Comparison of ENCODE assay signal across 8 cellular contexts in the genomic region with DNA sequence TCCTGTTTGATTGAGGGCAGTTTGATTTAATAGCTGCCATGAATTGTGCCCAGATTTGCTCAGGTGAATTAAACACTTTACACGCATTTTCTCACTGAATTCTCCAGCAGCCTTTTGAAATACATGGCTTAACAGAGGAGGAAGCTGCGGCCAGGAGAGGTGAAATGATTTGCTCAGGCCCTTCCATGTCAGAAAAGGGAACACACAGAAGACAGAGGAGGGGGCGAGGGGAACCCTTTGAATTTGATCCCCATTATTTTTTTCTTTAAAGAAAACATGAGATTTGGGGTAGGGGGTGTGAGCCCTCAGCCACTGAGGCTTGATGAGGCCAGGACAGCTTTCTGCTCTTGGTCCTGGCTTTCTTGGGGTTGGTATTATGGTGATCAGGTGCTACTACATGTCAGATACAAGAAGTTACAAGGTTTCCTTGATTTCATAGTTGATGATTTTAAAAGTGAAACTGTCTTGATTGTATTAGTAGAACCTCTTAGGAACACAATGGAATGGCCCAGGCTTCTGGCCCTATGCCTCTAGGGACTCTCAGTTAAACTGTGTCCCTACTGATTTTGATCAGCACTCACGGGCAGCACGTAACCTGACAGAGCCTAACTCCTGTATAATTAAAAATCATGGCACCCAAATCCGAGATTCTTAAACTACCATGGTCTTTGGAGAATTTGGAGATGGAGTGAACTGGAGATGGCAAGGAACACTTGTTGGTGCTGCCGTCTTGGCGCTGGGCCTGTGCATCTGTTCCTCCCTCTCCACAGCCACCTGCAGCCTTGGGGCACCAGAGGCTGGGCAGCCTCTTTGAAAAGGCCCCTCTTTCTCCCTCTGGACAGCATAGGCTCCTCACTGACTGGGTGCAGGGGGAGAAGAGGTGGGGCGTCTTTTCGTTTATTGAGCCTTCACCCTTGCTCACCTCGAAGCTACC.
DNase-seq lines count a peak whose midpoint lies in the region; ATAC-seq, FAIRE-seq and TF ChIP-seq lines count a peak whose summit lies in the region.

No MANE protein-coding gene starts in this region.

- H2BK15ac ChIP-seq in mesendoderm (replicated peaks; ENCODE audit: low read depth): no peak overlapping the region

- POLR2A ChIA-PET in WTC11 (lab: Charles Lee) (no interaction called here), HepG2 (lab: Yijun Ruan, JAX) (no interaction called here)

- TF ChIP-seq EP300 in HepG2 (IDR thresholded peaks at IDR 0.05; ENCODE audit: low read depth in 2 of 2, low read length in 2 of 2) (no peak), HepG2 (CRISPR knock-in tag; IDR thresholded peaks at IDR 0.05; ENCODE audit: borderline replicate concordance) (no peak)

- H3K4me3 Mint-ChIP-seq in WTC11: no peak overlapping the region

- no peak for TF ChIP-seq POLR2A in HepG2 (IDR thresholded peaks at IDR 0.05; ENCODE audit: insufficient read depth in 1 of 2, low read depth in 2 of 2, low read length in 2 of 2)

- peaks cover 14% of the 10 kb centered on the region; the same call in 1 of the 2 replicates for H4K20me1 ChIP-seq in HepG2 (ENCODE audit: insufficient read depth, low read length)

- H3K79me2 ChIP-seq in mesendoderm (ENCODE audit: control insufficient read depth, insufficient read depth, low read length) (peaks cover 78% of the 10 kb centered on the region), HepG2 (ENCODE audit: insufficient read depth, low read length) (peaks cover 91% of the 10 kb centered on the region)

- no peaks in the 10 kb centered on the region for H3K27me3 ChIP-seq in mesendoderm (ENCODE audit: insufficient read depth, low read length, poor library complexity)
- no peaks in the 10 kb centered on the region for H3K27me3 ChIP-seq in HepG2 (ENCODE audit: control insufficient read depth in 1 of 2, insufficient read depth in 2 of 2, low read length in 2 of 2)

- intact Hi-C loops in HepG2 (cut with micrococcal nuclease; ENCODE audit: unreplicated experiment): no loop called here

- H3K18ac ChIP-seq in mesendoderm (ENCODE audit: low read length): no peak overlapping the region

- no peak overlapping the region for H2BK5ac ChIP-seq in mesendoderm (ENCODE audit: low read length)

- H3K9me3 ChIP-seq in HepG2 (ENCODE audit: low read length): no peaks in the 10 kb centered on the region

- H3K9me3 Mint-ChIP-seq in WTC11: peaks cover 15% of the 10 kb centered on the region

- H3K4me1 ChIP-seq in mesendoderm (ENCODE audit: control insufficient read depth, low read depth, low read length) (peaks cover 8% of the 10 kb centered on the region), HepG2 (ENCODE audit: insufficient read depth, low read length) (peaks cover 25% of the 10 kb centered on the region)

- ATAC-seq in GM21723 (IDR thresholded peaks at IDR 0.05; ENCODE audit: unreplicated experiment) (peak; percentile 76), WTC11 (no peak), HepG2 (no peak)

- H3K4me3 ChIP-seq in GM08714 (ENCODE audit: low read length) (peak overlapping the region; percentile 45; the same call in 1 of the 2 replicates), mesendoderm (ENCODE audit: low read length) (no peak overlapping the region), HepG2 (replicated peaks in 1 of 3; ENCODE audit: insufficient read depth in 1 of 3, low read depth in 2 of 3, low read length in 3 of 3) (no peak overlapping the region)

- H3K4me1 Mint-ChIP-seq in WTC11: peaks cover 59% of the 10 kb centered on the region

- no peak for FAIRE-seq in HepG2 (lab: Jason Lieb, UNC)

- H4K8ac ChIP-seq in mesendoderm (ENCODE audit: low read depth, low read length): no peak overlapping the region

- WGBS in mesendoderm (ENCODE audit: extremely low coverage, insufficient coverage, low lambda C conversion rate): no CpG with 5 or more reads among the region's 11 CpGs
- 94% methylated on average over 9 of the region's 11 CpGs for WGBS in HepG2 (ENCODE audit: low lambda C conversion rate)

- H2AFZ ChIP-seq in HepG2 (ENCODE audit: low read length): no peak overlapping the region

- TF ChIP-seq CTCF in WTC11 (IDR thresholded peaks at IDR 0.05) (no peak), HepG2 (CRISPR knock-in tag; IDR thresholded peaks at IDR 0.05) (no peak)

- H3K27me3 Mint-ChIP-seq in WTC11 (ENCODE audit: low read depth): no peaks in the 10 kb centered on the region

- TF ChIP-seq RAD21 in HepG2 (CRISPR knock-in tag; IDR thresholded peaks at IDR 0.05): no peak

- no peak overlapping the region for H3K4me2 ChIP-seq in mesendoderm (ENCODE audit: low read length)
- H3K4me2 ChIP-seq in HepG2 (ENCODE audit: low read depth, low read length): no peak overlapping the region

- H2AK5ac ChIP-seq in mesendoderm (ENCODE audit: low read length): no peak overlapping the region

- H2BK120ac ChIP-seq in mesendoderm (ENCODE audit: low read depth, low read length): no peak overlapping the region

- CTCF ChIA-PET in WTC11 (lab: Charles Lee) (interaction anchor here (1.8 to 2.4 kb wide), 2 partner anchors 7 to 19 kb away, joined by 8 to 18 read pairs; no protein-coding TSS in a partner anchor), HepG2 (lab: Yijun Ruan, JAX; ENCODE audit: low intra/inter-chr PET ratio, low total read pairs) (no interaction called here)

- in situ Hi-C loops in HepG2 (cut with HindIII; ENCODE audit: extremely low pct_ligation_motif_present, low pct_unique_long_range_greater_than_20kb): no loop called here

- H3K9ac ChIP-seq in mesendoderm (ENCODE audit: low read length) (no peak overlapping the region), HepG2 (ENCODE audit: insufficient read depth, low read depth, low read length) (no peak overlapping the region)

- H3K23ac ChIP-seq in mesendoderm (ENCODE audit: low read length): no peak overlapping the region

- H3K79me1 ChIP-seq in mesendoderm (ENCODE audit: low read length): peaks cover 31% of the 10 kb centered on the region

- H3K27ac ChIP-seq in mesendoderm (ENCODE audit: low read depth, low read length) (no peak overlapping the region), HepG2 (ENCODE audit: extremely low read length, insufficient read depth, low read length) (no peak overlapping the region)

- H4K5ac ChIP-seq in mesendoderm (ENCODE audit: low read length): no peak overlapping the region

- no peak overlapping the region; the same call in 1 of the 2 replicates for H3K27ac Mint-ChIP-seq in WTC11

- no TSS peak for BruUV-seq in HepG2 (replicated peaks; lab: Mats Ljungman, UMichigan)

- H3K56ac ChIP-seq in mesendoderm (ENCODE audit: low read length): no peak overlapping the region

- H3K36me3 Mint-ChIP-seq in WTC11: peaks cover 12% of the 10 kb centered on the region

- H3K36me3 ChIP-seq in mesendoderm (ENCODE audit: control insufficient read depth, insufficient read depth, low read length) (no peaks in the 10 kb centered on the region), HepG2 (replicated peaks in 1 of 2; ENCODE audit: control insufficient read depth in 1 of 2, insufficient read depth in 2 of 2, low read length in 2 of 2) (peaks cover 0 to 1% of the 10 kb centered on the region in 2 experiments; a peak in 1 of 5 replicates)

- H3K4ac ChIP-seq in mesendoderm (ENCODE audit: low read depth, low read length): peak overlapping the region; percentile 21

- DNase-seq in NCI-H2171 treated with DMSO at 0.1 percent for 48 hours (lab: John Stamatoyannopoulos, UW) (peak; percentile 95), mesendoderm (no peak), HuH-7.5 (ENCODE audit: low spot score) (no peak), T-helper 2 cell (no peak), WTC11 (ENCODE audit: low spot score) (no peak), HepG2 (ENCODE audit: low spot score) (no peak)

TF ChIP-seq in WTC11, 78 proteins besides CTCF, POLR2A, EP300 and RAD21:
- no peak for TF ChIP-seq NR2C2 (CRISPR knock-in tag; IDR thresholded peaks at IDR 0.05)

TF ChIP-seq in HepG2, 621 proteins besides CTCF, POLR2A, EP300 and RAD21 (continues in another document):
- TF ChIP-seq DNMT3B (CRISPR knock-in tag; conservative IDR thresholded peaks at IDR 0.05) (no peak), ZNF296 (CRISPR knock-in tag; conservative IDR thresholded peaks at IDR 0.05) (no peak), ATM (IDR thresholded peaks at IDR 0.05; ENCODE audit: borderline replicate concordance) (no peak), SMC3 (IDR thresholded peaks at IDR 0.05; ENCODE audit: low read length) (no peak), U2AF1 (optimal IDR thresholded peaks at IDR 0.05; ENCODE audit: low read depth, low read length) (no peak)
- TF ChIP-seq, protein P1, sequence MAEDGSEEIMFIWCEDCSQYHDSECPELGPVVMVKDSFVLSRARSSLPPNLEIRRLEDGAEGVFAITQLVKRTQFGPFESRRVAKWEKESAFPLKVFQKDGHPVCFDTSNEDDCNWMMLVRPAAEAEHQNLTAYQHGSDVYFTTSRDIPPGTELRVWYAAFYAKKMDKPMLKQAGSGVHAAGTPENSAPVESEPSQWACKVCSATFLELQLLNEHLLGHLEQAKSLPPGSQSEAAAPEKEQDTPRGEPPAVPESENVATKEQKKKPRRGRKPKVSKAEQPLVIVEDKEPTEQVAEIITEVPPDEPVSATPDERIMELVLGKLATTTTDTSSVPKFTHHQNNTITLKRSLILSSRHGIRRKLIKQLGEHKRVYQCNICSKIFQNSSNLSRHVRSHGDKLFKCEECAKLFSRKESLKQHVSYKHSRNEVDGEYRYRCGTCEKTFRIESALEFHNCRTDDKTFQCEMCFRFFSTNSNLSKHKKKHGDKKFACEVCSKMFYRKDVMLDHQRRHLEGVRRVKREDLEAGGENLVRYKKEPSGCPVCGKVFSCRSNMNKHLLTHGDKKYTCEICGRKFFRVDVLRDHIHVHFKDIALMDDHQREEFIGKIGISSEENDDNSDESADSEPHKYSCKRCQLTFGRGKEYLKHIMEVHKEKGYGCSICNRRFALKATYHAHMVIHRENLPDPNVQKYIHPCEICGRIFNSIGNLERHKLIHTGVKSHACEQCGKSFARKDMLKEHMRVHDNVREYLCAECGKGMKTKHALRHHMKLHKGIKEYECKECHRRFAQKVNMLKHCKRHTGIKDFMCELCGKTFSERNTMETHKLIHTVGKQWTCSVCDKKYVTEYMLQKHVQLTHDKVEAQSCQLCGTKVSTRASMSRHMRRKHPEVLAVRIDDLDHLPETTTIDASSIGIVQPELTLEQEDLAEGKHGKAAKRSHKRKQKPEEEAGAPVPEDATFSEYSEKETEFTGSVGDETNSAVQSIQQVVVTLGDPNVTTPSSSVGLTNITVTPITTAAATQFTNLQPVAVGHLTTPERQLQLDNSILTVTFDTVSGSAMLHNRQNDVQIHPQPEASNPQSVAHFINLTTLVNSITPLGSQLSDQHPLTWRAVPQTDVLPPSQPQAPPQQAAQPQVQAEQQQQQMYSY (CRISPR knock-in tag; IDR thresholded peaks at IDR 0.05): no peak
